ENCODE assay signal across 25 cellular contexts in genomic region chr20:56890011-56890410, GRCh38.
A peak's percentile ranks its signal among the peaks of the same experiment; 100 is the strongest.
DNase-seq lines count a peak whose midpoint lies in the region; ATAC-seq and TF ChIP-seq lines count a peak whose summit lies in the region.
"Had no signal": no experiment of that assay in that cellular context is flagged by ENCODE, and none has a peak within 500 bp of the region (broad histone marks: within the 10 kb centered on the region; RNA-seq: fewer than 3 reads in every experiment).

No MANE protein-coding gene starts in this region.

- H3K4me1 Mint-ChIP-seq in GM23338 (peaks cover 23% of the 10 kb centered on the region), endodermal cell (peaks cover 10% of the 10 kb centered on the region)
- H3K4me1 Mint-ChIP-seq: CD14-positive monocyte had no signal

- no peak overlapping the region for H3K18ac ChIP-seq in trophoblast cell (ENCODE audit: low read length)

- H3K27ac Mint-ChIP-seq in GM23338, result no peak overlapping the region
- no peak overlapping the region for H3K27ac Mint-ChIP-seq in endodermal cell
- H3K27ac Mint-ChIP-seq: CD14-positive monocyte; CD4-positive, alpha-beta memory T cell; CD4-positive, CD25-positive, alpha-beta regulatory T cell; CD8-positive, alpha-beta memory T cell had no signal

- 91 to 94% methylated on average over 11 of the region's 11 CpGs for WGBS in endodermal cell (ENCODE audit: insufficient coverage in 1 of 2, insufficient read length in 1 of 2), 2 experiments
- no CpG with 5 or more reads among the region's 11 CpGs for WGBS in trophoblast cell (ENCODE audit: extremely low coverage, insufficient coverage, insufficient read length)

- H3K36me3 Mint-ChIP-seq in GM23338 (ENCODE audit: low read depth), result no peaks in the 10 kb centered on the region; the same call in 2 of the 3 replicates
- no peaks in the 10 kb centered on the region for H3K36me3 Mint-ChIP-seq in endodermal cell (ENCODE audit: low read depth)
- H3K36me3 Mint-ChIP-seq: CD14-positive monocyte; CD4-positive, alpha-beta memory T cell; CD4-positive, CD25-positive, alpha-beta regulatory T cell; CD8-positive, alpha-beta memory T cell had no signal

- no peak overlapping the region for H2BK5ac ChIP-seq in trophoblast cell (ENCODE audit: low read depth, low read length, poor library complexity)

- no peak overlapping the region for H3K4me2 ChIP-seq in GM23338
- H3K4me2 ChIP-seq in trophoblast cell (ENCODE audit: low read length), result no peak overlapping the region
- H3K4me2 ChIP-seq: BLaER1 had no signal

- H3K4me3 ChIP-seq in GM23338 (no peak overlapping the region), endodermal cell (ENCODE audit: low read length) (no peak overlapping the region), trophoblast cell (ENCODE audit: low read depth, low read length) (no peak overlapping the region)
- H3K4me3 ChIP-seq: BLaER1, GM12878 had no signal

- H3K4me1 ChIP-seq in GM23338 (ENCODE audit: insufficient read depth), result peaks cover 7% of the 10 kb centered on the region
- H3K4me1 ChIP-seq in endodermal cell (ENCODE audit: control insufficient read depth, insufficient read depth, low read length), result no peaks in the 10 kb centered on the region
- H3K4me1 ChIP-seq in trophoblast cell (ENCODE audit: control insufficient read depth in 1 of 2, insufficient read depth in 2 of 2, low read length in 2 of 2), result peaks cover 0 to 4% of the 10 kb centered on the region in 2 experiments
- H3K4me1 ChIP-seq: BE2C had no signal

- no peak overlapping the region for H4K8ac ChIP-seq in trophoblast cell (ENCODE audit: low read depth, low read length)

- no peak overlapping the region for H4K91ac ChIP-seq in trophoblast cell (ENCODE audit: low read depth, low read length)

- no peak overlapping the region for H3K4me3 Mint-ChIP-seq in GM23338
- H3K4me3 Mint-ChIP-seq in endodermal cell, result no peak overlapping the region
- H3K4me3 Mint-ChIP-seq: CD14-positive monocyte; CD4-positive, alpha-beta memory T cell; CD4-positive, CD25-positive, alpha-beta regulatory T cell; CD8-positive, alpha-beta memory T cell had no signal

- no peaks in the 10 kb centered on the region for H4K20me1 ChIP-seq in GM23338 (replicated peaks; ENCODE audit: insufficient read depth)
- H4K20me1 ChIP-seq: BLaER1 had no signal

- no peak overlapping the region for H3K23ac ChIP-seq in trophoblast cell (ENCODE audit: low read length)

- H2AK5ac ChIP-seq in trophoblast cell (ENCODE audit: low read length), result no peak overlapping the region

- TF ChIP-seq CTCF in GM23338 (conservative IDR thresholded peaks at IDR 0.05; ENCODE audit: low read depth in 2 of 2) (no peak), endodermal cell (conservative IDR thresholded peaks at IDR 0.05) (no peak)

- no peaks in the 10 kb centered on the region for H3K79me1 ChIP-seq in trophoblast cell (ENCODE audit: low read length)

- ATAC-seq in GM23338 (no peak), GM19397 (IDR thresholded peaks at IDR 0.05; ENCODE audit: unreplicated experiment) (no peak)
- ATAC-seq: GM12878 had no signal

- H4K12ac ChIP-seq in trophoblast cell (ENCODE audit: low read depth, low read length), result no peak overlapping the region

- DNase-seq in GM23338 (ENCODE audit: low spot score), result no peak
- peak; percentile 22 for DNase-seq in endodermal cell
- DNase-seq in islet precursor cell, result peak; percentile 80
- peak; percentile 86 to 90 for DNase-seq in trophoblast cell
- no peak for DNase-seq in foreskin melanocyte
- DNase-seq in occipital lobe (lab: John Stamatoyannopoulos, UW), result no peak
- DNase-seq in erythroblast (lab: John Stamatoyannopoulos, UW), result no peak
- DNase-seq: 8988T; ACHN; BE2C; C1 segment of cervical spinal cord; CD4-positive, alpha-beta memory T cell; CD4-positive, CD25-positive, alpha-beta regulatory T cell; CD8-positive, alpha-beta memory T cell; COR-L47; DMS 273 treated with DMSO at 0.1 percent for 48 hours; DMS153; DMS53; DMS79; DND-41; GDM1 had no signal

- no peak for TF ChIP-seq POLR2A in erythroblast (IDR thresholded peaks at IDR 0.05; ENCODE audit: low read length)

- H3K27ac ChIP-seq in GM23338 (ENCODE audit: low read depth) (no peak overlapping the region), endodermal cell (ENCODE audit: low read depth, low read length) (no peak overlapping the region), trophoblast cell (ENCODE audit: low read depth, low read length) (no peak overlapping the region)
- H3K27ac ChIP-seq: BLaER1 had no signal

- H3K9me3 ChIP-seq in endodermal cell (ENCODE audit: control insufficient read depth, low read length) (no peaks in the 10 kb centered on the region), trophoblast cell (ENCODE audit: insufficient read depth, low read depth, low read length) (peaks cover 2% of the 10 kb centered on the region)
- H3K9me3 ChIP-seq: BE2C had no signal

- H3K36me3 ChIP-seq in GM23338 (ENCODE audit: insufficient read depth), result no peaks in the 10 kb centered on the region
- no peaks in the 10 kb centered on the region for H3K36me3 ChIP-seq in endodermal cell (ENCODE audit: control insufficient read depth, insufficient read depth, low read length)
- H3K36me3 ChIP-seq in trophoblast cell (ENCODE audit: control insufficient read depth in 1 of 2, insufficient read depth in 2 of 2, low read length in 2 of 2), result no peaks in the 10 kb centered on the region
- H3K36me3 ChIP-seq: BE2C, BLaER1 had no signal

- H3K27me3 Mint-ChIP-seq in GM23338 (ENCODE audit: insufficient read depth, low read depth, poor library complexity) (peaks cover 3% of the 10 kb centered on the region), endodermal cell (ENCODE audit: insufficient read depth) (peaks cover 2% of the 10 kb centered on the region)
- H3K27me3 Mint-ChIP-seq: CD4-positive, alpha-beta memory T cell had no signal

- no peak overlapping the region for H3K14ac ChIP-seq in trophoblast cell (ENCODE audit: low read length)

- no peaks in the 10 kb centered on the region for H3K27me3 ChIP-seq in GM23338 (ENCODE audit: insufficient read depth)
- H3K27me3 ChIP-seq in endodermal cell (ENCODE audit: control insufficient read depth, insufficient read depth, low read length, poor library complexity, severe bottlenecking), result no peaks in the 10 kb centered on the region
- H3K27me3 ChIP-seq in trophoblast cell (ENCODE audit: insufficient read depth, low read length), result no peaks in the 10 kb centered on the region
- H3K27me3 ChIP-seq: BE2C, BLaER1 had no signal

- no peak overlapping the region for H3K4ac ChIP-seq in trophoblast cell (ENCODE audit: low read depth, low read length)

- H3K79me2 ChIP-seq in GM23338 (replicated peaks; ENCODE audit: insufficient read depth), result no peaks in the 10 kb centered on the region
- no peaks in the 10 kb centered on the region for H3K79me2 ChIP-seq in trophoblast cell (ENCODE audit: control insufficient read depth, insufficient read depth, low read length, poor library complexity)

- no peak overlapping the region for H2BK120ac ChIP-seq in trophoblast cell (ENCODE audit: insufficient read depth, low read length, poor library complexity)

- H3K9me2 ChIP-seq in GM23338 (ENCODE audit: insufficient read depth), result no peaks in the 10 kb centered on the region

- H2AFZ ChIP-seq in GM23338, result peak overlapping the region; percentile 59; the same call in 1 of the 2 replicates
- no peak overlapping the region for H2AFZ ChIP-seq in trophoblast cell (ENCODE audit: insufficient read depth, low read length, poor library complexity)

- H2BK12ac ChIP-seq in trophoblast cell (ENCODE audit: low read length), result no peak overlapping the region

- H3K9me3 Mint-ChIP-seq in GM23338, result no peaks in the 10 kb centered on the region
- no peaks in the 10 kb centered on the region for H3K9me3 Mint-ChIP-seq in endodermal cell

- no peak overlapping the region for H3K9ac ChIP-seq in endodermal cell (ENCODE audit: extremely low read depth, low read length, poor library complexity, severe bottlenecking)
- no peak overlapping the region for H3K9ac ChIP-seq in trophoblast cell (ENCODE audit: low read length)
- H3K9ac ChIP-seq: BLaER1 had no signal

- no peaks in the 10 kb centered on the region for H3F3A ChIP-seq in GM23338 (replicated peaks; ENCODE audit: low read depth)

TF ChIP-seq in GM23338, 12 proteins besides CTCF, POLR2A, EP300 and RAD21 (continues in another document):
- TF ChIP-seq ETS1 (IDR thresholded peaks at IDR 0.05) (no peak), REST (IDR thresholded peaks at IDR 0.05; ENCODE audit: unreplicated experiment) (no peak), STAT1 (IDR thresholded peaks at IDR 0.05; ENCODE audit: unreplicated experiment) (no peak), ZNF331 (CRISPR knock-in tag; IDR thresholded peaks at IDR 0.05; ENCODE audit: low read depth) (no peak), EZH2 (IDR thresholded peaks at IDR 0.05; ENCODE audit: low read depth, unreplicated experiment) (no peak)

Comparison
In these comparisons a context has a peak if more than half of its experiments do, and no peak if none do; other contexts are left out.
1. DNase-seq: peak in endodermal cell (single experiment), islet precursor cell (single experiment) and trophoblast cell (2 of 2); none in GM23338 (single experiment), foreskin melanocyte (single experiment), occipital lobe (single experiment) and erythroblast (0 of 2).